In genomic region chr3:42701371-42702065, GRCh38 we compare ENCODE assay signal across 9 cellular contexts. TPM values are rescaled to one million over a fixed set of nuclear protein-coding genes. Genes with fewer than 3 reads are reported as not detected.
DNase-seq lines count a peak whose midpoint lies in the region; ATAC-seq and TF ChIP-seq lines count a peak whose summit lies in the region.
"Had no signal": no experiment of that assay in that cellular context is flagged by ENCODE, and none has a peak within 500 bp of the region (broad histone marks: within the 10 kb centered on the region; RNA-seq: fewer than 3 reads in every experiment).

No MANE protein-coding gene starts in this region.

- no peak overlapping the region for H2AFZ ChIP-seq in mesenchymal stem cell (ENCODE audit: low read depth, low read length)

- peaks cover 3% of the 10 kb centered on the region for H3K4me1 Mint-ChIP-seq in CD8-positive, alpha-beta T cell (ENCODE audit: low read depth)
- H3K4me1 Mint-ChIP-seq in stimulated activated memory B cell treated with anti-CD40 and anti-IgM and Interleukin-4, amounts not matched to agents 10 μg/mL and 1 μg/mL and 100 μg/mL, for 72 hours: no peaks in the 10 kb centered on the region

- H3K4ac ChIP-seq in mesenchymal stem cell (ENCODE audit: low read depth in 1 of 2, low read length in 2 of 2): no peak overlapping the region

- H3K4me3 Mint-ChIP-seq in CD8-positive, alpha-beta T cell: no peak overlapping the region
- H3K4me3 Mint-ChIP-seq in stimulated activated memory B cell treated with anti-CD40 and anti-IgM and Interleukin-4, amounts not matched to agents 10 μg/mL and 1 μg/mL and 100 μg/mL, for 72 hours: no peak overlapping the region
- H3K4me3 Mint-ChIP-seq: dendritic cell treated with granulocyte-macrophage colony-stimulating factor and Interleukin-4, amounts not matched to agents 40 ng/mL and 50 ng/mL, for 4 days had no signal

- H3K4me3 ChIP-seq in CD8-positive, alpha-beta T cell (ENCODE audit: low read depth, low read length): no peak overlapping the region
- H3K4me3 ChIP-seq in coronary artery (no peak overlapping the region), mesenchymal stem cell (ENCODE audit: insufficient read depth in 1 of 2, low read depth in 1 of 2, low read length in 2 of 2) (no peak overlapping the region)

- H3K4me2 ChIP-seq in mesenchymal stem cell (ENCODE audit: low read length, poor library complexity, severe bottlenecking): no peak overlapping the region

- no peak overlapping the region for H3K18ac ChIP-seq in mesenchymal stem cell (ENCODE audit: low read depth in 1 of 2, low read length in 2 of 2)

- no peak overlapping the region for H2BK15ac ChIP-seq in mesenchymal stem cell (ENCODE audit: low read depth, poor library complexity, severe bottlenecking)

- H3K36me3 ChIP-seq in CD8-positive, alpha-beta T cell (ENCODE audit: insufficient read depth, low read length): no peaks in the 10 kb centered on the region
- no peaks in the 10 kb centered on the region for H3K36me3 ChIP-seq in mesenchymal stem cell (ENCODE audit: control insufficient read depth in 1 of 2, insufficient read depth in 2 of 2, low read depth in 1 of 2, low read length in 2 of 2)

- no peak overlapping the region for H2BK12ac ChIP-seq in mesenchymal stem cell (ENCODE audit: low read length in 2 of 2)

- H4K91ac ChIP-seq in mesenchymal stem cell (ENCODE audit: low read length): no peak overlapping the region

- H3K14ac ChIP-seq in mesenchymal stem cell (ENCODE audit: low read length in 2 of 2): no peak overlapping the region

- no peaks in the 10 kb centered on the region for H3K27me3 ChIP-seq in CD8-positive, alpha-beta T cell (ENCODE audit: insufficient read depth, low read length)
- peaks cover 9 to 67% of the 10 kb centered on the region in 2 experiments for H3K27me3 ChIP-seq in mesenchymal stem cell (ENCODE audit: control insufficient read depth in 1 of 2, insufficient read depth in 1 of 2, low read length in 2 of 2)

- H3K27ac ChIP-seq in CD8-positive, alpha-beta T cell (ENCODE audit: low read depth, low read length): no peak overlapping the region
- H3K27ac ChIP-seq in coronary artery (no peak overlapping the region), mesenchymal stem cell (ENCODE audit: low read length, poor library complexity, severe bottlenecking) (no peak overlapping the region)

- H3K4me1 ChIP-seq in CD8-positive, alpha-beta T cell (ENCODE audit: insufficient read depth, low read length): no peaks in the 10 kb centered on the region
- peaks cover 5% of the 10 kb centered on the region for H3K4me1 ChIP-seq in mesenchymal stem cell (ENCODE audit: control insufficient read depth, insufficient read depth, low read depth, low read length)

- no peak overlapping the region for H3K27ac Mint-ChIP-seq in CD8-positive, alpha-beta T cell
- no peak overlapping the region for H3K27ac Mint-ChIP-seq in stimulated activated memory B cell treated with anti-CD40 and anti-IgM and Interleukin-4, amounts not matched to agents 10 μg/mL and 1 μg/mL and 100 μg/mL, for 72 hours
- H3K27ac Mint-ChIP-seq: dendritic cell treated with granulocyte-macrophage colony-stimulating factor and Interleukin-4, amounts not matched to agents 40 ng/mL and 50 ng/mL, for 4 days had no signal

- ATAC-seq in CD8-positive, alpha-beta T cell: peak; percentile 94
- no peak for ATAC-seq in stimulated activated memory B cell treated with anti-CD40 and anti-IgM and Interleukin-4, amounts not matched to agents 10 μg/mL and 1 μg/mL and 100 μg/mL, for 72 hours
- ATAC-seq in HG03460 (IDR thresholded peaks at IDR 0.05; ENCODE audit: unreplicated experiment): no peak

- no peaks in the 10 kb centered on the region for H3K79me1 ChIP-seq in mesenchymal stem cell (replicated peaks; ENCODE audit: low read length, poor library complexity, severe bottlenecking)

- no peak overlapping the region for H4K8ac ChIP-seq in mesenchymal stem cell (ENCODE audit: low read length)

- intact Hi-C loops in CD8-positive, alpha-beta T cell (cut with DNase I, micrococcal nuclease): no loop called here

- WGBS in mesenchymal stem cell: 32% methylated on average over 15 of the region's 15 CpGs

- H2AK5ac ChIP-seq in mesenchymal stem cell (ENCODE audit: low read length, severe bottlenecking): no peak overlapping the region

- H3K9ac ChIP-seq in mesenchymal stem cell (ENCODE audit: low read length): no peak overlapping the region

- POLR2A ChIA-PET in CD8-positive, alpha-beta T cell (lab: Charles Lee): no interaction called here

- peaks cover 14% of the 10 kb centered on the region for H3K27me3 Mint-ChIP-seq in CD8-positive, alpha-beta T cell (ENCODE audit: low read depth)
- H3K27me3 Mint-ChIP-seq in stimulated activated memory B cell treated with anti-CD40 and anti-IgM and Interleukin-4, amounts not matched to agents 10 μg/mL and 1 μg/mL and 100 μg/mL, for 72 hours: peaks cover 47% of the 10 kb centered on the region

- no peaks in the 10 kb centered on the region for H3K9me3 ChIP-seq in CD8-positive, alpha-beta T cell (ENCODE audit: low read length)
- H3K9me3 ChIP-seq in mesenchymal stem cell (ENCODE audit: control insufficient read depth, low read length): no peaks in the 10 kb centered on the region

- H2BK5ac ChIP-seq in mesenchymal stem cell (ENCODE audit: low read depth, low read length, poor library complexity, severe bottlenecking): no peak overlapping the region

- H3K9me3 Mint-ChIP-seq in CD8-positive, alpha-beta T cell: no peaks in the 10 kb centered on the region
- no peaks in the 10 kb centered on the region for H3K9me3 Mint-ChIP-seq in stimulated activated memory B cell treated with anti-CD40 and anti-IgM and Interleukin-4, amounts not matched to agents 10 μg/mL and 1 μg/mL and 100 μg/mL, for 72 hours
- H3K9me3 Mint-ChIP-seq: dendritic cell treated with granulocyte-macrophage colony-stimulating factor and Interleukin-4, amounts not matched to agents 40 ng/mL and 50 ng/mL, for 4 days had no signal

- H3K36me3 Mint-ChIP-seq in CD8-positive, alpha-beta T cell: no peaks in the 10 kb centered on the region
- H3K36me3 Mint-ChIP-seq in stimulated activated memory B cell treated with anti-CD40 and anti-IgM and Interleukin-4, amounts not matched to agents 10 μg/mL and 1 μg/mL and 100 μg/mL, for 72 hours: no peaks in the 10 kb centered on the region

- CTCF ChIA-PET in CD8-positive, alpha-beta T cell (lab: Charles Lee): no interaction called here

- peak; percentile 36 to 76 (median 56) for DNase-seq in CD8-positive, alpha-beta T cell
- DNase-seq in LoVo (ENCODE audit: low spot score) (peak; percentile 42), coronary artery (ENCODE audit: low spot score) (peak; percentile 71), mesenchymal stem cell (peak; percentile 38)
- DNase-seq in activated CD4-positive, alpha-beta T cell treated with anti-CD3 and anti-CD28 coated beads for 48 hours: peak; percentile 72
- DNase-seq in stimulated activated CD8-positive, alpha-beta memory T cell treated with anti-CD3 and anti-CD28 coated beads, Interleukin-4, amount 100 ng/mL, for 1 hour (ENCODE audit: low read depth in 2 of 2, low spot score in 1 of 2): peak; percentile 17 to 21

- no peak overlapping the region for H3K23ac ChIP-seq in mesenchymal stem cell (ENCODE audit: low read length in 2 of 2)

- TF ChIP-seq CTCF in CD8-positive, alpha-beta T cell (IDR thresholded peaks at IDR 0.05): no peak
- no peak for TF ChIP-seq CTCF in coronary artery (IDR thresholded peaks at IDR 0.05)

- no peak overlapping the region for H2BK120ac ChIP-seq in mesenchymal stem cell (ENCODE audit: low read depth, low read length)

RNA-seq across cellular contexts. Expression of gene HHATL, which starts 1.1 kb away (rescaled TPM):
- total RNA-seq in CD8-positive, alpha-beta T cell: not detected
- polyA plus RNA-seq in mesenchymal stem cell (2013, experiment 1 of 2): not detected
- not detected for polyA plus RNA-seq in mesenchymal stem cell (2013, experiment 2 of 2)

RNA-seq across cellular contexts. Expression of gene KLHL40, which starts 16.2 kb away (rescaled TPM):
- total RNA-seq in CD8-positive, alpha-beta T cell: not detected
- polyA plus RNA-seq in mesenchymal stem cell (2013, experiment 1 of 2): not detected
- not detected for polyA plus RNA-seq in mesenchymal stem cell (2013, experiment 2 of 2)

RNA-seq across cellular contexts. Expression of gene ZBTB47, which starts 48.0 kb away (rescaled TPM):
- under 1 TPM; 0.24 to 0.33 TPM for total RNA-seq in CD8-positive, alpha-beta T cell
- 10.8 TPM for polyA plus RNA-seq in mesenchymal stem cell (2013, experiment 1 of 2)
- polyA plus RNA-seq in mesenchymal stem cell (2013, experiment 2 of 2): 9.7 TPM

Comparison
In these comparisons a context has a peak if more than half of its experiments do, and no peak if none do; other contexts are left out.
1. DNase-seq: peak in every context shown above with its lines; median percentile 72 in activated CD4-positive, alpha-beta T cell treated with anti-CD3 and anti-CD28 coated beads for 48 hours; 71 in coronary artery; 56 in CD8-positive, alpha-beta T cell; 42 in LoVo; 38 in mesenchymal stem cell; 19 in stimulated activated CD8-positive, alpha-beta memory T cell treated with anti-CD3 and anti-CD28 coated beads, Interleukin-4, amount 100 ng/mL, for 1 hour.